ENCODE assay signal across 8 cellular contexts in the genomic region with DNA sequence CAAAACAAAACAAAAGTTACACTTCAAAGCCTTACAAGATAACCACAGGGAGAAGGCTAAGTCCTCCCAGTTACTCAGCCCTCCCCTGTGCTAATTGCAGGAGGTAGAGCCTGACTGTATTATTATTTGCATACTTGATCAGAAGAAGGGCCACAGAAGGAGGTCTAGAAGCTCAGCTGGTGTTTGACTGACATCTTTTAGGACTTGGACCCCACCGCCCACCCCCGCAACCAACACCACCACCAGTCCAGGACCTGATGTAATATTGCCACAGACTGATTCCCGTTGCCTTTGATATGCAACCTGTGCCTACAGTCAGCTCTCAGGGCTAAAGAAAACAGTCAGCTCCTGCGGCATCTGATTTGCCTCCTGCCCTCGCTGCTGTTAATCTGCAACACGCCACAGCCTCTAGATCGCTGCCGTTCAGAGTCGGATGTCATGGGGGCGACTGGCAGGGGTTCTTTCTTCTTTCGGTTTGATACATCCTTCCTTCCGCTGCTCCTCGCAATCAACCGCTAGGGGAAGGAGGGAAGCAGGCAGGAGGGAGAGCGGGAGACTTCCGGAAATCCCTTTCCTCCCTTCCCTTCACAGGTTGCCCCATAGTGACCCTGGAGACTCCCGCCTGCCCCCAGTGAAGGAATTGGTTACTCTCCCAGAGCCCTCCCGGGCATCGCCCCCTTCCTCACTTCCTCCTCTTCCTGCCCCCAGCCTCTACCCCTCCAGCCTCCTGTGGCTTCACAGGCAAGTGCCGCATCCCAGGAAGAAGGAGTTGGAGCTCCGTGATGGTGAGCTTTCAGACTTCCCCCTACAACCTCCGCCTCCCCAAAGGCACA.
A peak's percentile ranks its signal among the peaks of the same experiment; 100 is the strongest.
DNase-seq lines count a peak whose midpoint lies in the region; ATAC-seq and TF ChIP-seq lines count a peak whose summit lies in the region.

No MANE protein-coding gene starts in this region.

- H3K27me3 ChIP-seq in cardiac muscle cell, result no peaks in the 10 kb centered on the region

- no peak overlapping the region for H3K27ac ChIP-seq in cardiac muscle cell

- H3K36me3 Mint-ChIP-seq in activated T-cell treated with anti-CD3 and anti-CD28 coated beads, Interleukin-2, amount 50 U/mL, for 4 hours (ENCODE audit: insufficient read depth), result no peaks in the 10 kb centered on the region
- no peaks in the 10 kb centered on the region for H3K36me3 Mint-ChIP-seq in osteocyte (ENCODE audit: unreplicated experiment)

- DNase-seq in activated T-cell treated with anti-CD3 and anti-CD28 coated beads, Interleukin-2, amount 50 U/mL, for 4 hours, result no peak
- no peak for DNase-seq in activated T-cell treated with anti-CD3 and anti-CD28 coated beads for 4 hours
- DNase-seq in HEK293T (ENCODE audit: extremely low spot score), result peak; percentile 68
- peak; percentile 15 for DNase-seq in NCI-H1105 (lab: John Stamatoyannopoulos, UW)
- peak; percentile 62 for DNase-seq in activated effector memory CD4-positive, alpha-beta T cell treated with anti-CD3 and anti-CD28 coated beads, Interleukin-2, amount 50 U/mL, for 16 hours
- peak; percentile 36 to 80 for DNase-seq in cardiac muscle cell (ENCODE audit: low read depth in 1 of 2, low spot score in 1 of 2)
- no peak for DNase-seq in osteocyte (ENCODE audit: extremely low spot score, unreplicated experiment)
- no peak for DNase-seq in NCI-H2081 treated with DMSO at 0.1 percent for 48 hours (lab: John Stamatoyannopoulos, UW)

- no peaks in the 10 kb centered on the region for H3K36me3 ChIP-seq in cardiac muscle cell

- POLR2A ChIA-PET in HEK293T (lab: Yijun Ruan, JAX), result interaction anchor here (0.9 to 1.4 kb wide), 4 partner anchors 8 to 23 kb away, joined by 3 to 4 read pairs (median 4); no protein-coding TSS in a partner anchor

- H3K4me1 Mint-ChIP-seq in activated T-cell treated with anti-CD3 and anti-CD28 coated beads, Interleukin-2, amount 50 U/mL, for 4 hours (ENCODE audit: low read depth), result peaks cover 19% of the 10 kb centered on the region
- peaks cover 13% of the 10 kb centered on the region for H3K4me1 Mint-ChIP-seq in osteocyte (ENCODE audit: unreplicated experiment)

- CTCF ChIA-PET in HEK293T (lab: Yijun Ruan, JAX), result interaction anchor here (0.6 kb wide), 1 partner anchor 1269 kb away, joined by 3 read pairs; no protein-coding TSS in a partner anchor

- H3K9me3 Mint-ChIP-seq in activated T-cell treated with anti-CD3 and anti-CD28 coated beads, Interleukin-2, amount 50 U/mL, for 4 hours, result no peaks in the 10 kb centered on the region
- no peaks in the 10 kb centered on the region for H3K9me3 Mint-ChIP-seq in osteocyte (ENCODE audit: unreplicated experiment)

- ATAC-seq in activated T-cell treated with anti-CD3 and anti-CD28 coated beads, Interleukin-2, amount 50 U/mL, for 4 hours, result peak; percentile 51 to 63

- H3K27me3 Mint-ChIP-seq in activated T-cell treated with anti-CD3 and anti-CD28 coated beads, Interleukin-2, amount 50 U/mL, for 4 hours (ENCODE audit: low read depth), result peaks cover 5% of the 10 kb centered on the region
- H3K27me3 Mint-ChIP-seq in osteocyte (ENCODE audit: unreplicated experiment), result peaks cover 32% of the 10 kb centered on the region

- no peaks in the 10 kb centered on the region for H3K9me3 ChIP-seq in cardiac muscle cell (ENCODE audit: low read depth)

- peak overlapping the region; percentile 23 for H3K4me3 ChIP-seq in cardiac muscle cell

- H3K4me3 Mint-ChIP-seq in activated T-cell treated with anti-CD3 and anti-CD28 coated beads, Interleukin-2, amount 50 U/mL, for 4 hours, result peak overlapping the region; percentile 68
- H3K4me3 Mint-ChIP-seq in osteocyte (ENCODE audit: unreplicated experiment), result peak overlapping the region; percentile 81

- TF ChIP-seq CTCF in cardiac muscle cell (IDR thresholded peaks at IDR 0.05; ENCODE audit: low read depth, low read length) (peak; percentile 62), osteocyte (IDR thresholded peaks at IDR 0.05) (peak; percentile 54)

- H3K4me1 ChIP-seq in cardiac muscle cell (ENCODE audit: low read depth), result peaks cover 8% of the 10 kb centered on the region

- peak overlapping the region; percentile 18 for H3K27ac Mint-ChIP-seq in osteocyte (ENCODE audit: unreplicated experiment)

TF ChIP-seq in HEK293T, 16 proteins besides CTCF, POLR2A, EP300 and RAD21:
- peak; percentile 69 for TF ChIP-seq L3MBTL2 (conservative IDR thresholded peaks at IDR 0.05)
- TF ChIP-seq, protein P1, sequence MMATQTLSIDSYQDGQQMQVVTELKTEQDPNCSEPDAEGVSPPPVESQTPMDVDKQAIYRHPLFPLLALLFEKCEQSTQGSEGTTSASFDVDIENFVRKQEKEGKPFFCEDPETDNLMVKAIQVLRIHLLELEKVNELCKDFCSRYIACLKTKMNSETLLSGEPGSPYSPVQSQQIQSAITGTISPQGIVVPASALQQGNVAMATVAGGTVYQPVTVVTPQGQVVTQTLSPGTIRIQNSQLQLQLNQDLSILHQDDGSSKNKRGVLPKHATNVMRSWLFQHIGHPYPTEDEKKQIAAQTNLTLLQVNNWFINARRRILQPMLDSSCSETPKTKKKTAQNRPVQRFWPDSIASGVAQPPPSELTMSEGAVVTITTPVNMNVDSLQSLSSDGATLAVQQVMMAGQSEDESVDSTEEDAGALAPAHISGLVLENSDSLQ (IDR thresholded peaks at IDR 0.05), result peak; percentile 71
- no peak for TF ChIP-seq ELF4 (IDR thresholded peaks at IDR 0.05)

Comparison
In these comparisons a context has a peak if more than half of its experiments do, and no peak if none do; other contexts are left out.
1. DNase-seq: peak in HEK293T (single experiment), NCI-H1105 (single experiment), activated effector memory CD4-positive, alpha-beta T cell treated with anti-CD3 and anti-CD28 coated beads, Interleukin-2, amount 50 U/mL, for 16 hours (single experiment) and cardiac muscle cell (2 of 2); none in activated T-cell treated with anti-CD3 and anti-CD28 coated beads, Interleukin-2, amount 50 U/mL, for 4 hours (single experiment), activated T-cell treated with anti-CD3 and anti-CD28 coated beads for 4 hours (single experiment), osteocyte (single experiment) and NCI-H2081 treated with DMSO at 0.1 percent for 48 hours (single experiment).